ENCODE assay signal across 8 cellular contexts in genomic region chr15:74064822-74065221, GRCh38. TPM values are rescaled to one million over a fixed set of nuclear protein-coding genes. Genes with fewer than 3 reads are reported as not detected.
"Had no signal": no experiment of that assay in that cellular context is flagged by ENCODE, and none has a peak within 500 bp of the region (broad histone marks: within the 10 kb centered on the region; RNA-seq: fewer than 3 reads in every experiment).

No MANE protein-coding gene starts in this region.

RNA-seq across cellular contexts. Expression of gene GOLGA6A, which starts 17.5 kb away (rescaled TPM):
- total RNA-seq: esophagus squamous epithelium, kidney epithelial cell, left colon, left ventricle myocardium superior, mammary epithelial cell, mesenteric fat pad, mononuclear cell had no signal
- polyA plus RNA-seq: immature natural killer cell, mammary epithelial cell had no signal
